Comparison of ENCODE assay signal across 8 cellular contexts in the genomic region with DNA sequence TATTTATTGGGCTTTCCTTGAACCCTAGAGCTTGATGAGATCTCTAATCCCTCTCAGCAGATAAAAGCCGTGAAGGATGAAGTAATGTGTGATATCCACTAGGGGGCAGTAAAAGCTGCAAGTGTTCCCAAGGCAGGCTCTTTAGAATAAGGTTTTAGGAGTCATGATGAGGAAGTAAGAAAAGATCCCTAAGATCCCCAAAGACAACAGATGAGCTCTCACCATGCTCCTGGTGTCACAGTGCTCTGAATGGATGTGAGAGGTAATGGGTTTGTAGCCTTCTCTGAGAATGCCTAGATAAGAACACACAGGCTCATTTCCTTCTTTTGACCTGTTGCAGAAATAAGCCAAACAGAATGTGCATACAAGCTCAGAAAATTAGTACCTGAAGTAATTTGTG.
DNase-seq lines count a peak whose midpoint lies in the region; ATAC-seq and TF ChIP-seq lines count a peak whose summit lies in the region.

No MANE protein-coding gene starts in this region.

- no peak overlapping the region for H3K27ac ChIP-seq in body of pancreas

- intact Hi-C loops in body of pancreas (cut with DNase I), result loop anchor here (5.0 kb wide), 1 partner anchor 189 kb away; no protein-coding TSS in a partner anchor

- H3K4me3 ChIP-seq in body of pancreas, result no peak overlapping the region
- H3K4me3 ChIP-seq in kidney epithelial cell (ENCODE audit: low read depth, low read length), result no peak overlapping the region

- H3K27me3 ChIP-seq in body of pancreas (no peaks in the 10 kb centered on the region), kidney epithelial cell (ENCODE audit: control insufficient read depth, insufficient read depth, low read length) (no peaks in the 10 kb centered on the region)

- ATAC-seq in GM19455 (IDR thresholded peaks at IDR 0.05; ENCODE audit: unreplicated experiment), result peak; percentile 82
- peak; percentile 62 for ATAC-seq in HG03558 (IDR thresholded peaks at IDR 0.05; ENCODE audit: extremely low read depth, unreplicated experiment)
- peak; percentile 74 for ATAC-seq in body of pancreas
- ATAC-seq in activated CD4-positive, CD25-positive, alpha-beta regulatory T cell treated with anti-CD3 and anti-CD28 coated beads, Interleukin-2, amount 50 U/mL, for 24 hours, result no peak

- WGBS in body of pancreas, 2 donors, result 0 to 4% methylated on average over 1 of the region's 1 CpG

- TF ChIP-seq CTCF in body of pancreas (IDR thresholded peaks at IDR 0.05) (peak; percentile 63 to 92 (median 76)), kidney epithelial cell (IDR thresholded peaks at IDR 0.05; ENCODE audit: insufficient read depth, low read length, poor library complexity, severe bottlenecking) (peak; percentile 78)

- no peaks in the 10 kb centered on the region for H3K4me1 ChIP-seq in body of pancreas

- H3K9me3 ChIP-seq in body of pancreas, result no peaks in the 10 kb centered on the region

- H3K36me3 ChIP-seq in body of pancreas (replicated peaks in 1 of 2; ENCODE audit: insufficient read depth in 1 of 2, low read depth in 2 of 2) (no peaks in the 10 kb centered on the region), kidney epithelial cell (ENCODE audit: control insufficient read depth, insufficient read depth, low read length) (no peaks in the 10 kb centered on the region)

- TF ChIP-seq POLR2A in body of pancreas (IDR thresholded peaks at IDR 0.05), result no peak

- DNase-seq in D341Med (ENCODE audit: low spot score) (peak; percentile 52), NCI-H524 treated with DMSO at 0.1 percent for 48 hours (lab: John Stamatoyannopoulos, UW) (peak; percentile 42), body of pancreas (peak in 1 of 4 donors; percentile 20), kidney epithelial cell (ENCODE audit: low read depth) (peak; percentile 18)
- no peak for DNase-seq in activated effector memory CD4-positive, alpha-beta T cell treated with Interleukin-2 at 50 U/mL for 16 hours

Comparison
In these comparisons a context has a peak if more than half of its experiments do, and no peak if none do; other contexts are left out.
1. ATAC-seq: peak in GM19455 (single experiment), HG03558 (single experiment) and body of pancreas (single experiment); none in activated CD4-positive, CD25-positive, alpha-beta regulatory T cell treated with anti-CD3 and anti-CD28 coated beads, Interleukin-2, amount 50 U/mL, for 24 hours (0 of 2).